In the genomic region with DNA sequence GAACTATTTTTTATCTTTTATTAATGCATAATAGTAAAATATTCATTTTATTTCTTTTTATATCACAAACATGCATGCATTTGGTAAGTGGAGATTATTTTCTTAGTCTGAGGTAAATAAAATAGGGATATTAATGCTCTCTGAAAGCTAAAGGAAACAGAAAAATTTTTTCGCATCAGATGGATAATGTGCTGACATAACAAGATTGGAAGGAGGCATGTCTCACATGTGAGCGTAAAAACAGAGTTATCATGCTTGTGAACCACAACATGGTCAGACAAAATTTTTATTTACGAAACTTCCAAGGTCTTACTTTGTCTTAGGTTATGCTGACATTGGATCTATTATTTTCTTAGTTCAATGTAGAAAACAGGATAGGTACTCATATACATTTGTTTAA, we compare ENCODE assay signal across 7 cellular contexts.
"Had no signal": no experiment of that assay in that cellular context is flagged by ENCODE, and none has a peak within 500 bp of the region (broad histone marks: within the 10 kb centered on the region; RNA-seq: fewer than 3 reads in every experiment).

No MANE protein-coding gene starts in this region.

- DNase-seq: GDM1, GF-D8 had no signal

- ATAC-seq: GM12878 had no signal

- FAIRE-seq: G401.6, GM12878, GM12891, GM12892, GM18507 had no signal

- H3K4me3 ChIP-seq: GM12878 had no signal
